ENCODE assay signal across 16 cellular contexts in genomic region chr5:5220896-5221295, GRCh38.
"Had no signal": no experiment of that assay in that cellular context is flagged by ENCODE, and none has a peak within 500 bp of the region (broad histone marks: within the 10 kb centered on the region; RNA-seq: fewer than 3 reads in every experiment).

No MANE protein-coding gene starts in this region.

- H3K9me3 Mint-ChIP-seq: endodermal cell, nephron progenitor cell had no signal

- H3K27me3 Mint-ChIP-seq: T-helper 17 cell had no signal

- H3K36me3 Mint-ChIP-seq: activated CD4-positive, alpha-beta memory T cell treated with anti-CD3 and anti-CD28 coated beads for 36 hours; activated naive CD8-positive, alpha-beta T cell had no signal

- H3K27me3 ChIP-seq: body of pancreas, colonic mucosa, stomach had no signal

- DNase-seq: activated CD4-positive, alpha-beta memory T cell treated with anti-CD3 and anti-CD28 coated beads for 36 hours; activated CD4-positive, alpha-beta T cell treated with anti-CD3 and anti-CD28 coated beads for 36 hours; body of pancreas; colonic mucosa; endodermal cell; glutamatergic neuron; hippocampal formation; left colon; nephron progenitor cell; stimulated activated CD4-positive, alpha-beta T cell treated with anti-CD3 and anti-CD28 coated beads, Interleukin-12 subunit alpha, Interleukin-12 subunit beta, amount 100 ng/mL, for 4 hours; stimulated activated CD4-positive, alpha-beta T cell treated with anti-CD3 and anti-CD28 coated beads, Interleukin-1b, Interleukin-23, amount 100 ng/mL, for 48 hours; stomach; T-helper 17 cell; trophoblast cell had no signal

- ATAC-seq: activated CD4-positive, alpha-beta T cell treated with anti-CD3 and anti-CD28 coated beads for 36 hours; body of pancreas; left colon; T-helper 17 cell had no signal

- H3K4me1 ChIP-seq: body of pancreas, colonic mucosa, stomach had no signal

- H3K27ac Mint-ChIP-seq: activated CD4-positive, alpha-beta memory T cell treated with anti-CD3 and anti-CD28 coated beads for 36 hours; activated CD4-positive, alpha-beta T cell treated with anti-CD3 and anti-CD28 coated beads for 36 hours; activated naive CD8-positive, alpha-beta T cell; endodermal cell; nephron progenitor cell; T-helper 17 cell had no signal

- H3K9me3 ChIP-seq: body of pancreas, colonic mucosa, stomach had no signal

- H3K4me3 ChIP-seq: body of pancreas, colonic mucosa, lung, stomach had no signal

- H3K36me3 ChIP-seq: colonic mucosa, stomach had no signal

- H3K4me3 Mint-ChIP-seq: activated CD4-positive, alpha-beta memory T cell treated with anti-CD3 and anti-CD28 coated beads for 36 hours; activated CD4-positive, alpha-beta T cell treated with anti-CD3 and anti-CD28 coated beads for 36 hours; activated naive CD8-positive, alpha-beta T cell; endodermal cell; nephron progenitor cell; T-helper 17 cell had no signal

- H3K4me1 Mint-ChIP-seq: activated CD4-positive, alpha-beta T cell treated with anti-CD3 and anti-CD28 coated beads for 36 hours; T-helper 17 cell had no signal
